In genomic region chr21:44401386-44402160, GRCh38 we compare ENCODE assay signal across 20 cellular contexts. TPM values are rescaled to one million over a fixed set of nuclear protein-coding genes. Genes with fewer than 3 reads are reported as not detected.
A peak's percentile ranks its signal among the peaks of the same experiment; 100 is the strongest.
DNase-seq lines count a peak whose midpoint lies in the region; FAIRE-seq and TF ChIP-seq lines count a peak whose summit lies in the region.
"Had no signal": no experiment of that assay in that cellular context is flagged by ENCODE, and none has a peak within 500 bp of the region (broad histone marks: within the 10 kb centered on the region; RNA-seq: fewer than 3 reads in every experiment).

No MANE protein-coding gene starts in this region.

- TF ChIP-seq CTCF in osteocyte (IDR thresholded peaks at IDR 0.05), result no peak

- no peak overlapping the region for H3K27ac Mint-ChIP-seq in osteocyte (ENCODE audit: unreplicated experiment)
- H3K27ac Mint-ChIP-seq: CD4-positive, alpha-beta T cell; IgD-negative memory B cell had no signal

- no peaks in the 10 kb centered on the region for H3K4me1 Mint-ChIP-seq in osteocyte (ENCODE audit: unreplicated experiment)
- H3K4me1 Mint-ChIP-seq: IgD-negative memory B cell had no signal

- H3K27me3 Mint-ChIP-seq in osteocyte (ENCODE audit: unreplicated experiment), result no peaks in the 10 kb centered on the region
- H3K27me3 Mint-ChIP-seq: CD4-positive, alpha-beta T cell; IgD-negative memory B cell had no signal

- H3K4me3 Mint-ChIP-seq in osteocyte (ENCODE audit: unreplicated experiment), result no peak overlapping the region
- H3K4me3 Mint-ChIP-seq: CD4-positive, alpha-beta T cell; IgD-negative memory B cell had no signal

- no peaks in the 10 kb centered on the region for H3K9me3 Mint-ChIP-seq in osteocyte (ENCODE audit: unreplicated experiment)
- H3K9me3 Mint-ChIP-seq: CD4-positive, alpha-beta T cell; IgD-negative memory B cell had no signal

- DNase-seq in AG20443 (ENCODE audit: low spot score), result peak; percentile 7
- DNase-seq in D341Med (ENCODE audit: low spot score), result peak; percentile 25
- DNase-seq in iPS-NIHi7 (ENCODE audit: extremely low spot score), result peak; percentile 8
- DNase-seq in osteocyte (ENCODE audit: extremely low spot score, unreplicated experiment), result peak; percentile 80
- no peak for DNase-seq in NCI-H187 treated with DMSO at 0.1 percent for 48 hours (lab: John Stamatoyannopoulos, UW)
- DNase-seq in urothelium cell line (ENCODE audit: low spot score), result no peak
- no peak for DNase-seq in NCI-H524 treated with DMSO at 0.1 percent for 48 hours (lab: John Stamatoyannopoulos, UW)
- DNase-seq: CD4-positive, alpha-beta T cell; COR-L47; DMS 273 treated with DMSO at 0.1 percent for 48 hours; DND-41; NCI-H1105 treated with DMSO at 0.1 percent for 48 hours; NCI-H2081; NCI-H2171; NCI-H345; NCI-H526; OCI-M1 had no signal

- no peak for FAIRE-seq in urothelium cell line (lab: Jason Lieb, UNC)
- FAIRE-seq: GM12878, HTR-8/SVneo had no signal

- H3K36me3 Mint-ChIP-seq in osteocyte (ENCODE audit: unreplicated experiment), result no peaks in the 10 kb centered on the region
- H3K36me3 Mint-ChIP-seq: IgD-negative memory B cell had no signal

RNA-seq across cellular contexts. Expression of gene TRPM2, which starts 48.2 kb away (rescaled TPM):
- not detected in 2 replicates for total RNA-seq in osteocyte

RNA-seq across cellular contexts. Expression of gene LRRC3, which starts 53.7 kb away (rescaled TPM):
- 4.0 and 4.2 TPM in 2 replicates for total RNA-seq in osteocyte

Comparison
In these comparisons a context has a peak if more than half of its experiments do, and no peak if none do; other contexts are left out.
1. DNase-seq: peak in AG20443 (single experiment), D341Med (single experiment), iPS-NIHi7 (single experiment) and osteocyte (single experiment); none in NCI-H187 treated with DMSO at 0.1 percent for 48 hours (single experiment), urothelium cell line (single experiment) and NCI-H524 treated with DMSO at 0.1 percent for 48 hours (single experiment).